ENCODE assay signal across 9 cellular contexts in the genomic region with DNA sequence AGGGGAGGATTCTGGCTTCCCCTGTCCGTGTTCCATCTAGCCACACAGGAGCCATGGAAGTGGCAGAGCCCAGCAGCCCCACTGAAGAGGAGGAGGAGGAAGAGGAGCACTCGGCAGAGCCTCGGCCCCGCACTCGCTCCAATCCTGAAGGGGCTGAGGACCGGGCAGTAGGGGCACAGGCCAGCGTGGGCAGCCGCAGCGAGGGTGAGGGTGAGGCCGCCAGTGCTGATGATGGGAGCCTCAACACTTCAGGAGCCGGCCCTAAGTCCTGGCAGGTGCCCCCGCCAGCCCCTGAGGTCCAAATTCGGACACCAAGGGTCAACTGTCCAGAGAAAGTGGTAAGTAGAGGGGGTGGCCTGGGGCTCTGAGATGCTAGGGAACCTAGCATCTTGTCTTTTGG. TPM values are rescaled to one million over a fixed set of nuclear protein-coding genes. Genes with fewer than 3 reads are reported as not detected.
A peak's percentile ranks its signal among the peaks of the same experiment; 100 is the strongest.
DNase-seq lines count a peak whose midpoint lies in the region; ATAC-seq, FAIRE-seq and TF ChIP-seq lines count a peak whose summit lies in the region.
"Had no signal": no experiment of that assay in that cellular context is flagged by ENCODE, and none has a peak within 500 bp of the region (broad histone marks: within the 10 kb centered on the region; RNA-seq: fewer than 3 reads in every experiment).

No MANE protein-coding gene starts in this region.

- H2AFZ ChIP-seq in hepatocyte: no peak overlapping the region

- no peak overlapping the region; the same call in 2 of the 3 replicates for H3K4me3 ChIP-seq in A549
- H3K4me3 ChIP-seq in Caco-2 (ENCODE audit: low read depth, low read length): no peak overlapping the region
- H3K4me3 ChIP-seq in hepatocyte: no peak overlapping the region
- no peak overlapping the region for H3K4me3 ChIP-seq in sigmoid colon

- TF ChIP-seq POLR2A in A549 (IDR thresholded peaks at IDR 0.05; ENCODE audit: low read length) (no peak), sigmoid colon (IDR thresholded peaks at IDR 0.05) (no peak)

- H3K36me3 ChIP-seq in Caco-2 (ENCODE audit: control insufficient read depth, insufficient read depth, low read length) (no peaks in the 10 kb centered on the region; the same call in 1 of the 2 replicates), hepatocyte (replicated peaks; ENCODE audit: insufficient read depth, low read depth) (no peaks in the 10 kb centered on the region), sigmoid colon (peaks cover 0 to 52% (median 23%) of the 10 kb centered on the region in 4 donors)

- no peaks in the 10 kb centered on the region for H4K20me1 ChIP-seq in hepatocyte (ENCODE audit: insufficient read depth, poor library complexity, severe bottlenecking)

- ATAC-seq in A549: no peak
- ATAC-seq in T-cell (replicated peaks in 1 of 4): no peak

- no peaks in the 10 kb centered on the region for H3K9me3 ChIP-seq in A549
- no peaks in the 10 kb centered on the region for H3K9me3 ChIP-seq in Caco-2
- no peaks in the 10 kb centered on the region for H3K9me3 ChIP-seq in hepatocyte (ENCODE audit: low read depth)
- H3K9me3 ChIP-seq in sigmoid colon: no peaks in the 10 kb centered on the region

- POLR2A ChIA-PET in A549 (lab: Yijun Ruan, JAX) (no interaction called here), Caco-2 (lab: Charles Lee) (interaction anchor here (0.8 kb wide), 1 partner anchor 53 kb away, joined by 4 read pairs; the partner anchor contains the start of gene USE1), T-cell (lab: Charles Lee) (no interaction called here)

- peaks cover 7% of the 10 kb centered on the region for H3K4me1 Mint-ChIP-seq in Caco-2 (ENCODE audit: low read depth, unreplicated experiment)
- H3K4me1 Mint-ChIP-seq in T-cell: peaks cover 23 to 30% (median 25%) of the 10 kb centered on the region in 3 donors

- H3K9me3 Mint-ChIP-seq in Caco-2 (ENCODE audit: unreplicated experiment) (no peaks in the 10 kb centered on the region), T-cell (no peaks in the 10 kb centered on the region)

- no peak for TF ChIP-seq CTCF in A549 (IDR thresholded peaks at IDR 0.05)
- TF ChIP-seq CTCF in Caco-2 (IDR thresholded peaks at IDR 0.05; ENCODE audit: insufficient read depth in 1 of 2, low read depth in 1 of 2, low read length in 1 of 2, severe bottlenecking in 1 of 2, unreplicated experiment in 1 of 2): no peak
- TF ChIP-seq CTCF in hepatocyte (IDR thresholded peaks at IDR 0.05; ENCODE audit: poor library complexity): no peak
- no peak for TF ChIP-seq CTCF in sigmoid colon (IDR thresholded peaks at IDR 0.05)

- peaks cover 56% of the 10 kb centered on the region for H3K36me3 Mint-ChIP-seq in Caco-2 (ENCODE audit: insufficient read depth, unreplicated experiment)
- peaks cover 10% of the 10 kb centered on the region for H3K36me3 Mint-ChIP-seq in T-cell

- H3K27me3 Mint-ChIP-seq in Caco-2 (ENCODE audit: insufficient read depth, unreplicated experiment): no peaks in the 10 kb centered on the region
- H3K27me3 Mint-ChIP-seq in T-cell: no peaks in the 10 kb centered on the region

- no peak for TF ChIP-seq RAD21 in A549 (conservative IDR thresholded peaks at IDR 0.05 in 1 of 2, IDR thresholded peaks at IDR 0.05 in 1 of 2)

- H3K4me2 ChIP-seq in A549: peak overlapping the region; percentile 93
- peak overlapping the region; percentile 92 for H3K4me2 ChIP-seq in hepatocyte

- H3K27me3 ChIP-seq in Caco-2 (replicated peaks; ENCODE audit: control insufficient read depth, insufficient read depth, low read length): no peaks in the 10 kb centered on the region
- no peaks in the 10 kb centered on the region for H3K27me3 ChIP-seq in hepatocyte
- H3K27me3 ChIP-seq in sigmoid colon: no peaks in the 10 kb centered on the region

- H3K27ac Mint-ChIP-seq in Caco-2 (ENCODE audit: unreplicated experiment) (no peak overlapping the region), T-cell (no peak overlapping the region)

- H3K9me2 ChIP-seq in hepatocyte (replicated peaks; ENCODE audit: insufficient read depth): no peaks in the 10 kb centered on the region

- CTCF ChIA-PET in A549 (lab: Yijun Ruan, JAX): interaction anchor here (0.7 to 1.9 kb wide), 5 partner anchors 10 to 140 kb away, joined by 3 to 8 read pairs (median 3); partner anchors contain the start of gene ANKLE1
- CTCF ChIA-PET in Caco-2 (lab: Charles Lee): interaction anchor here (0.7 kb wide), 1 partner anchor 138 kb away, joined by 5 read pairs; no protein-coding TSS in a partner anchor
- CTCF ChIA-PET in T-cell (lab: Charles Lee): no interaction called here

- intact Hi-C loops in Caco-2 (cut with micrococcal nuclease; ENCODE audit: unreplicated experiment) (loop anchor here (5.0 kb wide), 1 partner anchor 41 kb away; the partner anchor contains the start of gene OCEL1), sigmoid colon (cut with DNase I) (no loop called here)

- H3K4me1 ChIP-seq in A549 (peaks cover 4% of the 10 kb centered on the region; the same call in 2 of the 3 replicates), Caco-2 (no peaks in the 10 kb centered on the region; the same call in 1 of the 2 replicates), hepatocyte (ENCODE audit: insufficient read depth) (peaks cover 4% of the 10 kb centered on the region), sigmoid colon (peaks cover 0 to 13% (median 11%) of the 10 kb centered on the region in 4 donors)

- H3K4me3 Mint-ChIP-seq in Caco-2 (ENCODE audit: unreplicated experiment) (peak overlapping the region; percentile 74), T-cell (peak overlapping the region; percentile 50 to 80 (median 61))

- H3K27ac ChIP-seq in A549 (peak overlapping the region in 1 of 2 experiments; percentile 91; a peak in 2 of 6 replicates), hepatocyte (no peak overlapping the region), sigmoid colon (no peak overlapping the region)

- DNase-seq in A549 (ENCODE audit: low read depth in 1 of 2, low spot score in 1 of 2) (no peak), Caco-2 (no peak), T-cell (no peak), hepatocyte (ENCODE audit: low spot score) (no peak), sigmoid colon (no peak), KG1 (lab: John Stamatoyannopoulos, UW) (no peak), hepatic stellate cell (ENCODE audit: low spot score) (no peak), HuH-7.5 (ENCODE audit: low spot score) (no peak)
- DNase-seq: NCI-H2171 treated with DMSO at 0.1 percent for 48 hours had no signal

- peaks cover 12% of the 10 kb centered on the region for H3K79me2 ChIP-seq in hepatocyte

- WGBS in A549 (ENCODE audit: missing lambda C conversion rate): 75% methylated on average over 2 of the region's 13 CpGs
- WGBS in hepatocyte (ENCODE audit: low lambda C conversion rate, missing lambda C conversion rate): 97% methylated on average over 13 of the region's 13 CpGs
- WGBS in sigmoid colon, 2 donors: 94 to 95% methylated on average over 13 of the region's 13 CpGs

- no TSS peak for BruUV-seq in Caco-2 (replicated peaks; lab: Mats Ljungman, UMichigan)

- TF ChIP-seq EP300 in A549 (IDR thresholded peaks at IDR 0.05): no peak
- TF ChIP-seq EP300 in sigmoid colon (IDR thresholded peaks at IDR 0.05): no peak

- no peak for FAIRE-seq in A549 (lab: Jason Lieb, UNC)

RNA-seq across cellular contexts. Expression of gene BABAM1, which starts 1.5 kb away (rescaled TPM):
- polyA plus RNA-seq in A549 (2011; rRNA removed): 52.1 and 56.0 TPM in 2 replicates
- polyA plus RNA-seq in A549 (2012; cell fraction: cytosol; rRNA removed): 86.5 and 87.5 TPM in 2 replicates
- polyA plus RNA-seq in A549 (2012; cell fraction: nucleus; rRNA removed): 96.9 and 101 TPM in 2 replicates
- polyA plus RNA-seq in A549 (2017; fragmentation: RNase III; extraction: RNeasy Plus Mini Kit Qiagen cat#74134 plus additional on column Dnase treatment): 64.0 to 67.6 TPM (median 65.7 TPM) in 3 replicates
- polyA minus RNA-seq in A549 (2011; rRNA and poly(A)+ RNA removed): 18.7 and 20.4 TPM in 2 replicates
- 91.7 and 98.8 TPM in 2 replicates for total RNA-seq in Caco-2 (2022)
- 100 to 1,000 TPM in 3 of 5 donors, 10 to 100 TPM in 2; 76.7 to 130 (median 117) TPM for total RNA-seq in T-cell
- 63.8 and 71.4 TPM in 2 replicates for total RNA-seq in hepatocyte
- polyA plus RNA-seq in hepatocyte: 94.1 and 97.9 TPM in 2 replicates
- 100 to 1,000 TPM in 2 of 4 donors, 10 to 100 TPM in 2; 90.0 to 101 (median 98.7) TPM for total RNA-seq in sigmoid colon
- 10 to 100 TPM; 71.4 to 87.1 (median 83.7) TPM for polyA plus RNA-seq in sigmoid colon

RNA-seq across cellular contexts. Expression of gene USHBP1, which starts 4.2 kb away (rescaled TPM):
- 0.03 and 0.04 TPM in 2 replicates for polyA plus RNA-seq in A549 (2011; rRNA removed)
- 0.03 TPM in 2 replicates for polyA plus RNA-seq in A549 (2012; cell fraction: cytosol; rRNA removed)
- 0.10 and 0.12 TPM in 2 replicates for polyA plus RNA-seq in A549 (2012; cell fraction: nucleus; rRNA removed)
- not detected in 3 replicates for polyA plus RNA-seq in A549 (2017; fragmentation: RNase III; extraction: RNeasy Plus Mini Kit Qiagen cat#74134 plus additional on column Dnase treatment)
- 0.08 TPM in 1 of 2 replicates, not detected in the other for polyA minus RNA-seq in A549 (2011; rRNA and poly(A)+ RNA removed)
- not detected in 2 replicates for total RNA-seq in Caco-2 (2022)
- total RNA-seq in T-cell: under 1 TPM in 4 of 5 donors, not detected in 1; 0.10 to 0.61 (median 0.38) TPM
- total RNA-seq in hepatocyte: 3.0 TPM in 1 of 2 replicates, not detected in the other
- polyA plus RNA-seq in hepatocyte: 0.98 and 1.2 TPM in 2 replicates
- total RNA-seq in sigmoid colon: 10 to 100 TPM in 1 of 4 donors, 1 to 10 TPM in 3; 1.6 to 18.6 (median 4.4) TPM
- polyA plus RNA-seq in sigmoid colon: 1 to 10 TPM in 1 of 3 donors, under 1 TPM in 2; 0.23 to 2.1 (median 0.60) TPM

RNA-seq across cellular contexts. Expression of gene ANKLE1, which starts 12.9 kb away (rescaled TPM):
- polyA plus RNA-seq in A549 (2011; rRNA removed) (0.45 and 0.56 TPM in 2 replicates), A549 (2017; fragmentation: RNase III; extraction: RNeasy Plus Mini Kit Qiagen cat#74134 plus additional on column Dnase treatment) (0.74 to 1.2 TPM (median 1.0 TPM) in 3 replicates), hepatocyte (0.29 and 0.58 TPM in 2 replicates), sigmoid colon (1 to 10 TPM in 1 of 3 donors, not detected in 2; 1.3 TPM)
- polyA plus RNA-seq in A549 (2012; cell fraction: cytosol; rRNA removed): 0.93 and 1.0 TPM in 2 replicates
- 7.3 and 8.3 TPM in 2 replicates for polyA plus RNA-seq in A549 (2012; cell fraction: nucleus; rRNA removed)
- 0.33 TPM in 1 of 2 replicates, not detected in the other for polyA minus RNA-seq in A549 (2011; rRNA and poly(A)+ RNA removed)
- total RNA-seq in Caco-2 (2022) (14.3 and 17.4 TPM in 2 replicates), T-cell (1 to 10 TPM in 4 of 5 donors, under 1 TPM in 1; 0.93 to 6.5 (median 2.9) TPM), hepatocyte (0.28 and 0.90 TPM in 2 replicates), sigmoid colon (1 to 10 TPM in 1 of 4 donors, under 1 TPM in 3; 0.49 to 1.1 (median 0.63) TPM)

RNA-seq across cellular contexts. Expression of gene NR2F6, which starts 23.0 kb away (rescaled TPM):
- polyA plus RNA-seq in A549 (2011; rRNA removed) (30.4 and 31.9 TPM in 2 replicates), A549 (2017; fragmentation: RNase III; extraction: RNeasy Plus Mini Kit Qiagen cat#74134 plus additional on column Dnase treatment) (37.7 to 42.4 TPM (median 42.1 TPM) in 3 replicates), hepatocyte (157 and 169 TPM in 2 replicates), sigmoid colon (10 to 100 TPM; 45.0 to 72.1 (median 59.5) TPM)
- polyA plus RNA-seq in A549 (2012; cell fraction: cytosol; rRNA removed): 68.5 and 118 TPM in 2 replicates
- 86.5 and 152 TPM in 2 replicates for polyA plus RNA-seq in A549 (2012; cell fraction: nucleus; rRNA removed)
- polyA minus RNA-seq in A549 (2011; rRNA and poly(A)+ RNA removed): 18.0 and 28.2 TPM in 2 replicates
- total RNA-seq in Caco-2 (2022) (94.4 and 96.5 TPM in 2 replicates), T-cell (1 to 10 TPM in 4 of 5 donors, under 1 TPM in 1; 0.55 to 6.4 (median 2.8) TPM), hepatocyte (116 and 133 TPM in 2 replicates), sigmoid colon (10 to 100 TPM; 21.6 to 32.6 (median 27.8) TPM)

RNA-seq across cellular contexts. Expression of gene ABHD8, which starts 34.5 kb away (rescaled TPM):
- polyA plus RNA-seq in A549 (2011; rRNA removed): 2.3 TPM in 2 replicates
- polyA plus RNA-seq in A549 (2012; cell fraction: cytosol; rRNA removed): 4.0 and 6.2 TPM in 2 replicates
- polyA plus RNA-seq in A549 (2012; cell fraction: nucleus; rRNA removed): 3.4 and 5.1 TPM in 2 replicates
- polyA plus RNA-seq in A549 (2017; fragmentation: RNase III; extraction: RNeasy Plus Mini Kit Qiagen cat#74134 plus additional on column Dnase treatment): 3.1 to 4.4 TPM (median 4.2 TPM) in 3 replicates
- polyA minus RNA-seq in A549 (2011; rRNA and poly(A)+ RNA removed): 2.0 and 3.0 TPM in 2 replicates
- total RNA-seq in Caco-2 (2022): 9.4 and 11.3 TPM in 2 replicates
- total RNA-seq in T-cell: 10 to 100 TPM in 3 of 5 donors, 1 to 10 TPM in 2; 5.3 to 12.4 (median 11.3) TPM
- 12.9 and 15.9 TPM in 2 replicates for total RNA-seq in hepatocyte
- 17.6 and 19.3 TPM in 2 replicates for polyA plus RNA-seq in hepatocyte
- total RNA-seq in sigmoid colon: 10 to 100 TPM; 15.5 to 21.9 (median 18.8) TPM
- polyA plus RNA-seq in sigmoid colon: 1 to 10 TPM; 4.2 to 9.0 (median 7.4) TPM

Comparison
In these comparisons a context has a peak if more than half of its experiments do, and no peak if none do; other contexts are left out.
1. CTCF ChIA-PET loops: an anchor here in A549 (0.7 to 1.9 kb wide) and Caco-2 (0.7 kb wide); none called in T-cell.